In the genomic region with DNA sequence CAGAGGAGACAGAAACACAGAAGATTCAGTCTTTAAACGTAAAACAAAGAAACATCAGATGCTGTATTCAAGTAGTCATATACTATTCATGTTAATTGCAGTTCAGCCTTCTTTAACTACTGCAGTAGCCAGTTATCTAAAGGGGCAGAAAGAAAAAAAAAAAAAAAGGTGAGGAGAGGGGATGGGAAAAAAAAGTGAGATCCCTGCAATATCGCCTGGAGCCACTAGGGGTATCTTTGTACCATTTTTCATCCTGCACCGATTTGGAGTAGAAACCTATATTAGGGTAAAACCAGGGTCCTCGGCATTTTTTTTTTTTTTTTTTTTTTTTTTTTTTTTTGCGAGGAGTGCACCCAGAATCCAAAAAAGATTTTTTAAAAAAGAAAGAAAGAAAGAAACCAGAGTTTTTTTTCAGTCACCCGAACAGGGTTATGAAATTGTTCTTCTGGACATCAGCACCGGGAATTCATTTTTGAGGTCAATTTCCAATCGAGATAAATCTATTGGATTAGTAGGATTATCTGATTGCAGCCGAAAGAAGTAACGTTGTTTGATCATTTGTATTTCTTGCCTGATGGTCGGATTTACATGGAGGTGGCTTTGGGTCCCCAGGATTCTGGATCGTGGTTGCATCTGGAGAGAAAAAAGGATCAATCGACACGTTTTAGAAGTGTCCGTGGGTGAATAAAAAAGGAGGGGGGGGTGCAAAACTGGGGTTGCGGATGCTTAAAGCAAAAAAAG, we compare ENCODE assay signal across 8 cellular contexts.
DNase-seq lines count a peak whose midpoint lies in the region; ATAC-seq and TF ChIP-seq lines count a peak whose summit lies in the region.

No MANE protein-coding gene starts in this region.

- intact Hi-C loops in natural killer cell (cut with micrococcal nuclease) (no loop called here), colonic mucosa (cut with DNase I) (no loop called here), left lung (cut with DNase I) (no loop called here), uterus (cut with DNase I; ENCODE audit: low total_unique reads) (no loop called here)

- H3K4me3 ChIP-seq in colonic mucosa (peak overlapping the region; percentile 25), left lung (peak overlapping the region; percentile 26), uterus (peak overlapping the region; percentile 36 to 37)

- H3K9ac ChIP-seq in colonic mucosa (ENCODE audit: low read depth in 2 of 2, low read length in 2 of 2) = no peak overlapping the region

- H3K4me1 Mint-ChIP-seq in natural killer cell = peaks cover 0 to 8% of the 10 kb centered on the region in 2 donors
- H3K4me1 Mint-ChIP-seq in natural killer cell treated with Interleukin-12 subunit alpha and Interleukin-12 subunit beta and Interleukin-15 and Interleukin-18, amount 100 ng/mL, for 72 hours (ENCODE audit: low read depth in 2 of 2) = no peaks in the 10 kb centered on the region

- no peaks in the 10 kb centered on the region for H3K36me3 Mint-ChIP-seq in natural killer cell
- H3K36me3 Mint-ChIP-seq in natural killer cell treated with Interleukin-12 subunit alpha and Interleukin-12 subunit beta and Interleukin-15 and Interleukin-18, amount 100 ng/mL, for 72 hours = peaks cover 4% of the 10 kb centered on the region

- H3K9me3 ChIP-seq in colonic mucosa (no peaks in the 10 kb centered on the region), left lung (no peaks in the 10 kb centered on the region), uterus (no peaks in the 10 kb centered on the region)

- peak; percentile 16 for TF ChIP-seq CTCF in natural killer cell (IDR thresholded peaks at IDR 0.05)
- TF ChIP-seq CTCF in colonic mucosa (IDR thresholded peaks at IDR 0.05) = peak; percentile 42
- peak; percentile 50 to 51 for TF ChIP-seq CTCF in left lung (IDR thresholded peaks at IDR 0.05)
- peak in 3 of 4 experiments; percentile 16 to 42 (median 37) for TF ChIP-seq CTCF in uterus (IDR thresholded peaks at IDR 0.05)

- no peaks in the 10 kb centered on the region for H3K4me1 ChIP-seq in colonic mucosa
- H3K4me1 ChIP-seq in left lung = no peaks in the 10 kb centered on the region
- H3K4me1 ChIP-seq in uterus = no peaks in the 10 kb centered on the region

- H3K4me3 Mint-ChIP-seq in natural killer cell = no peak overlapping the region
- no peak overlapping the region for H3K4me3 Mint-ChIP-seq in natural killer cell treated with Interleukin-12 subunit alpha and Interleukin-12 subunit beta and Interleukin-15 and Interleukin-18, amount 100 ng/mL, for 72 hours

- no peak overlapping the region for H3K27ac ChIP-seq in colonic mucosa
- no peak overlapping the region for H3K27ac ChIP-seq in left lung
- H3K27ac ChIP-seq in uterus = no peak overlapping the region

- no peak overlapping the region for H3K27ac Mint-ChIP-seq in natural killer cell
- H3K27ac Mint-ChIP-seq in natural killer cell treated with Interleukin-12 subunit alpha and Interleukin-12 subunit beta and Interleukin-15 and Interleukin-18, amount 100 ng/mL, for 72 hours = no peak overlapping the region

- H3K27me3 ChIP-seq in colonic mucosa (no peaks in the 10 kb centered on the region), left lung (peaks cover 7 to 40% of the 10 kb centered on the region in 2 donors), uterus (no peaks in the 10 kb centered on the region)

- no peak for TF ChIP-seq POLR2A in uterus (IDR thresholded peaks at IDR 0.05)

- H3K36me3 ChIP-seq in colonic mucosa = no peaks in the 10 kb centered on the region
- no peaks in the 10 kb centered on the region for H3K36me3 ChIP-seq in left lung
- H3K36me3 ChIP-seq in uterus = no peaks in the 10 kb centered on the region

- H3K9me3 Mint-ChIP-seq in natural killer cell = no peaks in the 10 kb centered on the region
- H3K9me3 Mint-ChIP-seq in natural killer cell treated with Interleukin-12 subunit alpha and Interleukin-12 subunit beta and Interleukin-15 and Interleukin-18, amount 100 ng/mL, for 72 hours = no peaks in the 10 kb centered on the region

- ATAC-seq in natural killer cell = no peak
- ATAC-seq in natural killer cell treated with Interleukin-12 subunit alpha and Interleukin-12 subunit beta and Interleukin-15 and Interleukin-18, amount 100 ng/mL, for 72 hours = no peak
- peak; percentile 83 for ATAC-seq in left lung
- ATAC-seq in GM21381 (IDR thresholded peaks at IDR 0.05; ENCODE audit: unreplicated experiment) = no peak

- DNase-seq in natural killer cell (no peak), NCI-H2107 (lab: John Stamatoyannopoulos, UW) (peak; percentile 64), colonic mucosa (no peak), left lung (no peak), uterus (no peak), NCI-H1417 treated with DMSO at 0.1 percent for 48 hours (lab: John Stamatoyannopoulos, UW) (no peak)
- DNase-seq in natural killer cell treated with Interleukin-12 subunit alpha and Interleukin-12 subunit beta and Interleukin-15 and Interleukin-18, amount 100 ng/mL, for 72 hours (ENCODE audit: low spot score) = no peak

- H3K27me3 Mint-ChIP-seq in natural killer cell (ENCODE audit: low read depth in 2 of 2) = peaks cover 16 to 23% of the 10 kb centered on the region in 2 donors
- peaks cover 13 to 20% of the 10 kb centered on the region in 2 donors for H3K27me3 Mint-ChIP-seq in natural killer cell treated with Interleukin-12 subunit alpha and Interleukin-12 subunit beta and Interleukin-15 and Interleukin-18, amount 100 ng/mL, for 72 hours
